10 cellular contexts compared by ENCODE assay signal in genomic region chr12:75960086-75960910, GRCh38.
DNase-seq lines count a peak whose midpoint lies in the region; ATAC-seq, FAIRE-seq and TF ChIP-seq lines count a peak whose summit lies in the region.
"Had no signal": no experiment of that assay in that cellular context is flagged by ENCODE, and none has a peak within 500 bp of the region (broad histone marks: within the 10 kb centered on the region; RNA-seq: fewer than 3 reads in every experiment).

No MANE protein-coding gene starts in this region.

- H3K4me3 ChIP-seq in BLaER1 = no peak overlapping the region
- peak overlapping the region in 1 of 4 experiments; percentile 32; a peak in 1 of 8 replicates for H3K4me3 ChIP-seq in H1 (ENCODE audit: extremely low read depth in 1 of 4, insufficient read depth in 2 of 4, low read depth in 3 of 4, low read length in 4 of 4)
- no peak overlapping the region for H3K4me3 ChIP-seq in adrenal gland

- H3K79me1 ChIP-seq in H1 (ENCODE audit: low read depth, low read length) = no peaks in the 10 kb centered on the region

- FAIRE-seq in H1 (lab: Jason Lieb, UNC) = peak; percentile 81
- no peak for FAIRE-seq in H54 (lab: Jason Lieb, UNC)

- WGBS in H1 (ENCODE audit: extremely low coverage in 1 of 2, insufficient coverage in 1 of 2, insufficient read length in 1 of 2, insufficient replicate concordance in 2 of 2, low coverage in 1 of 2, low lambda C conversion rate in 2 of 2, missing lambda C conversion rate in 1 of 2), 2 experiments = 45% methylated on average over 6 of the region's 6 CpGs; no CpG with 5 or more reads in 1 of the 2 experiments
- WGBS in adrenal gland, 4 donors = 49 to 70% (median 66%) methylated on average over 6 of the region's 6 CpGs

- H3K14ac ChIP-seq in H1 (ENCODE audit: insufficient read length) = no peak overlapping the region

- H4K20me1 ChIP-seq in BLaER1 (no peaks in the 10 kb centered on the region), H1 (replicated peaks in 1 of 2; ENCODE audit: control insufficient read depth in 1 of 2, insufficient read depth in 2 of 2, low read length in 2 of 2) (no peaks in the 10 kb centered on the region)

- peak overlapping the region; percentile 25; the same call in 1 of the 2 replicates for H2BK5ac ChIP-seq in H1 (ENCODE audit: low read depth, low read length)

- H2BK15ac ChIP-seq in H1 (ENCODE audit: low read length) = no peak overlapping the region

- H3K18ac ChIP-seq in H1 (ENCODE audit: extremely low read depth, low read length) = peak overlapping the region; percentile 39

- H3K27me3 ChIP-seq in BLaER1 (no peaks in the 10 kb centered on the region), H1 (replicated peaks in 1 of 4; ENCODE audit: control insufficient read depth in 3 of 4, extremely low read depth in 1 of 4, insufficient read depth in 3 of 4, low read length in 3 of 4) (no peaks in the 10 kb centered on the region), adrenal gland (no peaks in the 10 kb centered on the region)

- H2BK12ac ChIP-seq in H1 (ENCODE audit: low read depth, low read length) = 0 out of 2 replicates have a peak overlapping the region, but pooled peaks have one; percentile 2

- POLR2A ChIA-PET in H1 (lab: Charles Lee; ENCODE audit: partially characterized antibody) = interaction anchor here (0.7 to 3.0 kb wide), 6 partner anchors 9 to 74 kb away, joined by 3 to 16 read pairs (median 4); partner anchors contain the start of gene PHLDA1
- POLR2A ChIA-PET in RWPE1 (lab: Yijun Ruan, JAX; ENCODE audit: low non-redundant PET) = no interaction called here

- DNase-seq in NAMALWA (ENCODE audit: low spot score) (peak; percentile 15), H1 (ENCODE audit: low read depth in 1 of 2, low spot score in 2 of 2) (peak in 1 of 2 experiments; percentile 62), adrenal gland (no peak), H54 (ENCODE audit: insufficient read length, low spot score) (no peak), RWPE1 (ENCODE audit: low spot score) (no peak)
- DNase-seq in activated effector memory CD4-positive, alpha-beta T cell treated with Interleukin-2 at 50 U/mL for 16 hours = no peak
- DNase-seq: OCI-M1; stimulated activated naive CD8-positive, alpha-beta T cell treated with anti-CD3 and anti-CD28 coated beads, Interleukin-15, Interleukin-2, amounts not matched to agents 100 U/mL and 50 U/mL, for 24 hours had no signal

- TF ChIP-seq POLR2A in H1 (IDR thresholded peaks at IDR 0.05; ENCODE audit: control extremely low read depth in 1 of 2, low read depth in 2 of 2, low read length in 2 of 2) = no peak
- TF ChIP-seq POLR2A in adrenal gland (IDR thresholded peaks at IDR 0.05) = no peak
- TF ChIP-seq POLR2A in H54 (IDR thresholded peaks at IDR 0.05; ENCODE audit: low read depth, low read length) = no peak

- H3K9ac ChIP-seq in BLaER1 (no peak overlapping the region), H1 (replicated peaks in 1 of 4; ENCODE audit: extremely low read depth in 1 of 4, low read depth in 3 of 4, low read length in 3 of 4) (no peak overlapping the region)

- H3K4me1 ChIP-seq in BLaER1 (peaks cover 18% of the 10 kb centered on the region), H1 (replicated peaks in 1 of 4; ENCODE audit: control insufficient read depth in 3 of 4, insufficient read depth in 4 of 4, low read length in 3 of 4) (peaks cover 0 to 14% (median 7%) of the 10 kb centered on the region in 4 experiments; a peak in 5 of 7 replicates), adrenal gland (replicated peaks in 1 of 2) (peaks cover 0 to 6% of the 10 kb centered on the region in 2 donors)

- H3K79me2 ChIP-seq in H1 (ENCODE audit: control insufficient read depth in 1 of 2, insufficient read depth in 2 of 2, low read length in 2 of 2) = no peaks in the 10 kb centered on the region

- no peak overlapping the region for H2AK5ac ChIP-seq in H1 (ENCODE audit: low read depth, low read length)

- H4K91ac ChIP-seq in H1 (replicated peaks; ENCODE audit: insufficient read length, low read length) = no peak overlapping the region

- H3K9me3 ChIP-seq in BLaER1 (no peaks in the 10 kb centered on the region), H1 (ENCODE audit: insufficient read depth in 2 of 2, low read depth in 1 of 2, low read length in 1 of 2) (no peaks in the 10 kb centered on the region), adrenal gland (replicated peaks in 1 of 3) (no peaks in the 10 kb centered on the region)

- no peak overlapping the region for H3K56ac ChIP-seq in H1 (replicated peaks; ENCODE audit: insufficient read length, low read depth, low read length)

- intact Hi-C loops in adrenal gland (cut with DNase I) = no loop called here

- H3K36me3 ChIP-seq in BLaER1 (no peaks in the 10 kb centered on the region), H1 (ENCODE audit: control insufficient read depth in 2 of 4, insufficient read depth in 4 of 4, low read length in 3 of 4) (no peaks in the 10 kb centered on the region), adrenal gland (replicated peaks in 1 of 2) (no peaks in the 10 kb centered on the region)

- no peak overlapping the region for H2AFZ ChIP-seq in H1 (ENCODE audit: low read length)

- CTCF ChIA-PET in H1 (lab: Charles Lee; ENCODE audit: partially characterized antibody) (interaction anchor here (0.9 to 1.6 kb wide), 8 partner anchors 17 to 435 kb away, joined by 3 read pairs; no protein-coding TSS in a partner anchor), RWPE1 (lab: Yijun Ruan, JAX) (interaction anchor here (1.3 kb wide), 1 partner anchor 9 kb away, joined by 7 read pairs; no protein-coding TSS in a partner anchor)

- H3K27ac ChIP-seq in BLaER1 (no peak overlapping the region), H1 (ENCODE audit: low read depth, low read length) (no peak overlapping the region), adrenal gland (no peak overlapping the region), RWPE1 (no peak overlapping the region)

- peak in 1 of 2 experiments; percentile 85; a peak in 1 of 3 replicates for TF ChIP-seq EP300 in H1 (IDR thresholded peaks at IDR 0.05; ENCODE audit: borderline replicate concordance in 1 of 2, low read depth in 2 of 2, low read length in 2 of 2)

- H4K8ac ChIP-seq in H1 (ENCODE audit: extremely low read depth, insufficient read depth, low read length) = no peak overlapping the region

- H3K4ac ChIP-seq in H1 (replicated peaks; ENCODE audit: insufficient read length, low read depth, low read length) = peak overlapping the region; percentile 10

- TF ChIP-seq CTCF in H1 (IDR thresholded peaks at IDR 0.05; ENCODE audit: control extremely low read depth in 1 of 3, insufficient read depth in 1 of 3, low read depth in 1 of 3, low read length in 3 of 3) (no peak), adrenal gland (IDR thresholded peaks at IDR 0.05) (no peak), RWPE1 (conservative IDR thresholded peaks at IDR 0.05; ENCODE audit: low read depth) (no peak)

- 0 out of 4 replicates have a peak, but pooled peaks of 1 of the 2 experiments have one; percentile 5 for TF ChIP-seq RAD21 in H1 (IDR thresholded peaks at IDR 0.05 in 1 of 2, conservative IDR thresholded peaks at IDR 0.05 in 1 of 2; ENCODE audit: low read depth in 2 of 2, low read length in 2 of 2)

- H3K23me2 ChIP-seq in H1 (ENCODE audit: low read depth, low read length) = 0 out of 2 replicates have a peak, but pooled peaks cover 2% of the 10 kb centered on the region

- H3K23ac ChIP-seq in H1 (ENCODE audit: insufficient read length) = no peak overlapping the region

- H2BK20ac ChIP-seq in H1 (ENCODE audit: low read length) = no peak overlapping the region

- peak overlapping the region; percentile 32 for H4K5ac ChIP-seq in H1 (ENCODE audit: insufficient read length, low read depth, low read length)

- H3K4me2 ChIP-seq in BLaER1 (peak overlapping the region; percentile 49; the same call in 1 of the 2 replicates), H1 (ENCODE audit: insufficient read depth in 1 of 2, low read depth in 2 of 2, low read length in 2 of 2) (peak overlapping the region; percentile 32 to 46; a peak in 3 of 4 replicates)

- peak; percentile 84 for ATAC-seq in GM19395 (IDR thresholded peaks at IDR 0.05; ENCODE audit: unreplicated experiment)
- ATAC-seq: stimulated activated naive CD8-positive, alpha-beta T cell treated with anti-CD3 and anti-CD28 coated beads, Interleukin-15, Interleukin-2, amounts not matched to agents 100 U/mL and 50 U/mL, for 24 hours had no signal

- H2BK120ac ChIP-seq in H1 (replicated peaks; ENCODE audit: low read depth, low read length) = peak overlapping the region; percentile 39

TF ChIP-seq in H1, 55 proteins besides CTCF, POLR2A, EP300 and RAD21:
- TF ChIP-seq JUND (IDR thresholded peaks at IDR 0.05; ENCODE audit: low read length) = 0 out of 2 replicates have a peak, but pooled peaks have one; percentile 42
- TF ChIP-seq TAF7 (optimal IDR thresholded peaks at IDR 0.05; ENCODE audit: borderline replicate concordance, low read depth, low read length) = no peak
- peak; percentile 99 for TF ChIP-seq TCF12 (IDR thresholded peaks at IDR 0.05; ENCODE audit: low read depth, low read length)
- no peak for TF ChIP-seq PHF8 (conservative IDR thresholded peaks at IDR 0.05; ENCODE audit: low read depth, low read length)
- TF ChIP-seq SAP30 (IDR thresholded peaks at IDR 0.05; ENCODE audit: insufficient read depth, insufficient replicate concordance, low read length) = peak; percentile 29
- no peak for TF ChIP-seq TAF1 (IDR thresholded peaks at IDR 0.05; ENCODE audit: low read depth, low read length)
- TF ChIP-seq BCL11A (IDR thresholded peaks at IDR 0.05; ENCODE audit: low read depth in 2 of 2, low read length in 2 of 2) = no peak
- TF ChIP-seq MAX (IDR thresholded peaks at IDR 0.05) = no peak
- peak; percentile 10; the same call in 1 of the 2 replicates for TF ChIP-seq SP1 (IDR thresholded peaks at IDR 0.05; ENCODE audit: low read depth, low read length)
- TF ChIP-seq TEAD4 (IDR thresholded peaks at IDR 0.05; ENCODE audit: low read depth, low read length) = peak; percentile 89
- peak; percentile 97 for TF ChIP-seq CTBP2 (IDR thresholded peaks at IDR 0.05; ENCODE audit: borderline replicate concordance, insufficient read depth, insufficient read length, low read length)
- peak; percentile 94 to 95; a peak in 2 of 4 replicates for TF ChIP-seq SIN3A (conservative IDR thresholded peaks at IDR 0.05 in 1 of 2, IDR thresholded peaks at IDR 0.05 in 1 of 2; ENCODE audit: low read depth in 1 of 2, low read length in 2 of 2)
- no peak for TF ChIP-seq KDM1A (IDR thresholded peaks at IDR 0.05; ENCODE audit: borderline replicate concordance, low read length)
- peak in 1 of 2 experiments; percentile 81; a peak in 3 of 4 replicates for TF ChIP-seq HDAC2 (IDR thresholded peaks at IDR 0.05; ENCODE audit: borderline replicate concordance in 1 of 2, low read depth in 2 of 2, low read length in 2 of 2)
- no peak for TF ChIP-seq MAFK (IDR thresholded peaks at IDR 0.05; ENCODE audit: low read depth, low read length)
